17 cellular contexts compared by ENCODE assay signal in the genomic region with DNA sequence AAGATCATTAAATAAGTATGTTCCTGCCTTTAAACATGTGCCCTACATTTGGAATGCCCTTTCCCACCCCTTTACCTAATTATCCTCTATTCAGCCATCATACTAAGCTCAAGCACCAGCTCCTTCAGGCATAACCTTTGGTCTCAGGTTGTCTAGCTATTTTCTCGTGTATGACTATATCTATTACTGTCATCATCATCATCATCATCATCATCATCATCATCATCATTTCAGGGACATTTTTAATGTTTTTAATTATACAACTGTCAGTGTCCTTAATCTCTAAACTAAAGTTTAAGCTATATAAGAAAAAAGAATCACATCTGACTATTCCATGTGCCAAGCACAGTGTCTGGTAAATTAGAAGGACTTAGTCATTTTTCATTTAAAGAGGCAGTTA.
DNase-seq lines count a peak whose midpoint lies in the region; ATAC-seq and TF ChIP-seq lines count a peak whose summit lies in the region.
"Had no signal": no experiment of that assay in that cellular context is flagged by ENCODE, and none has a peak within 500 bp of the region (broad histone marks: within the 10 kb centered on the region; RNA-seq: fewer than 3 reads in every experiment).

No MANE protein-coding gene starts in this region.

- H3K9me3 Mint-ChIP-seq in activated naive CD4-positive, alpha-beta T cell treated with anti-CD3 and anti-CD28 coated beads, Interleukin-2, amount 50 U/mL, for 24 hours = no peaks in the 10 kb centered on the region
- H3K9me3 Mint-ChIP-seq: CD14-positive monocyte had no signal

- no peaks in the 10 kb centered on the region for H3K4me1 Mint-ChIP-seq in activated naive CD4-positive, alpha-beta T cell treated with anti-CD3 and anti-CD28 coated beads, Interleukin-2, amount 50 U/mL, for 24 hours
- H3K4me1 Mint-ChIP-seq: CD14-positive monocyte; CD8-positive, alpha-beta memory T cell had no signal

- no peak for DNase-seq in activated naive CD4-positive, alpha-beta T cell treated with anti-CD3 and anti-CD28 coated beads, Interleukin-2, amount 50 U/mL, for 16 hours
- DNase-seq in putamen (ENCODE audit: low spot score) = no peak
- DNase-seq: BE2C; CD4-positive, alpha-beta T cell; CD8-positive, alpha-beta memory T cell; DMS79; GDM1; GOT3 had no signal

- H3K36me3 ChIP-seq in HEK293 (ENCODE audit: control insufficient read depth in 2 of 2, insufficient read depth in 1 of 2, low read length in 2 of 2) = no peaks in the 10 kb centered on the region
- no peaks in the 10 kb centered on the region for H3K36me3 ChIP-seq in skeletal muscle satellite cell (ENCODE audit: insufficient read depth, low read length)
- H3K36me3 ChIP-seq: BE2C; BLaER1 treated with 17β-estradiol and CSF1 and Interleukin-3, amounts not matched to agents 10 nM and 100 nM; HAP-1 had no signal

- CTCF ChIA-PET in HEK293 (lab: Yijun Ruan, JAX) = interaction anchor here (0.6 to 2.3 kb wide), 7 partner anchors 58 to 1438 kb away, joined by 3 to 13 read pairs (median 3); no protein-coding TSS in a partner anchor

- peak overlapping the region; percentile 4 for H3K9ac ChIP-seq in skeletal muscle satellite cell (ENCODE audit: low read depth, low read length)
- H3K9ac ChIP-seq: BLaER1 treated with 17β-estradiol and CSF1 and Interleukin-3, amounts not matched to agents 10 nM and 100 nM had no signal

- POLR2A ChIA-PET in HEK293 (lab: Yijun Ruan, JAX) = no interaction called here

- H3K27me3 ChIP-seq in skeletal muscle satellite cell (ENCODE audit: control insufficient read depth, insufficient read depth, low read length) = no peaks in the 10 kb centered on the region
- H3K27me3 ChIP-seq: BE2C; BLaER1 treated with 17β-estradiol and CSF1 and Interleukin-3, amounts not matched to agents 10 nM and 100 nM had no signal

- H3K4me1 ChIP-seq in HEK293 (ENCODE audit: control insufficient read depth, insufficient read depth, low read length) (no peaks in the 10 kb centered on the region), skeletal muscle satellite cell (ENCODE audit: control insufficient read depth, insufficient read depth, low read length) (peaks cover 14% of the 10 kb centered on the region)
- H3K4me1 ChIP-seq: BE2C; BLaER1 treated with 17β-estradiol and CSF1 and Interleukin-3, amounts not matched to agents 10 nM and 100 nM had no signal

- H3K4me2 ChIP-seq in skeletal muscle satellite cell (ENCODE audit: low read length) = no peak overlapping the region
- H3K4me2 ChIP-seq: BLaER1 treated with 17β-estradiol and CSF1 and Interleukin-3, amounts not matched to agents 10 nM and 100 nM had no signal

- no peaks in the 10 kb centered on the region for H3K36me3 Mint-ChIP-seq in activated naive CD4-positive, alpha-beta T cell treated with anti-CD3 and anti-CD28 coated beads, Interleukin-2, amount 50 U/mL, for 24 hours
- H3K36me3 Mint-ChIP-seq: CD14-positive monocyte; CD8-positive, alpha-beta memory T cell had no signal

- no peak overlapping the region for H3K27ac ChIP-seq in HEK293 (ENCODE audit: extremely low read depth, low read depth, low read length)
- H3K27ac ChIP-seq: 22Rv1; BLaER1 treated with 17β-estradiol and CSF1 and Interleukin-3, amounts not matched to agents 10 nM and 100 nM had no signal

- TF ChIP-seq CTCF in HEK293 (tag by site-specific recombination; IDR thresholded peaks at IDR 0.05) = no peak

- ATAC-seq in GM21786 (IDR thresholded peaks at IDR 0.05; ENCODE audit: unreplicated experiment) = no peak

- H3K4me3 ChIP-seq in HEK293 (ENCODE audit: low read depth, low read length) (no peak overlapping the region), skeletal muscle satellite cell (ENCODE audit: low read length) (no peak overlapping the region)
- H3K4me3 ChIP-seq: BLaER1 treated with 17β-estradiol and CSF1 and Interleukin-3, amounts not matched to agents 10 nM and 100 nM; GM12878; HAP-1 had no signal

- H3K27me3 Mint-ChIP-seq in activated naive CD4-positive, alpha-beta T cell treated with anti-CD3 and anti-CD28 coated beads, Interleukin-2, amount 50 U/mL, for 24 hours = no peaks in the 10 kb centered on the region
- H3K27me3 Mint-ChIP-seq: CD4-positive, alpha-beta T cell; CD8-positive, alpha-beta memory T cell had no signal

- H3K27ac Mint-ChIP-seq in activated naive CD4-positive, alpha-beta T cell treated with anti-CD3 and anti-CD28 coated beads, Interleukin-2, amount 50 U/mL, for 24 hours = peak overlapping the region; percentile 68
- H3K27ac Mint-ChIP-seq: CD14-positive monocyte; CD4-positive, alpha-beta T cell; CD8-positive, alpha-beta memory T cell had no signal

- H3K9me3 ChIP-seq in HEK293 (ENCODE audit: control insufficient read depth, insufficient read depth, low read depth, low read length) (no peaks in the 10 kb centered on the region), skeletal muscle satellite cell (replicated peaks; ENCODE audit: low read length) (no peaks in the 10 kb centered on the region)
- H3K9me3 ChIP-seq: BE2C; BLaER1 treated with 17β-estradiol and CSF1 and Interleukin-3, amounts not matched to agents 10 nM and 100 nM; HAP-1 had no signal

- H3K4me3 Mint-ChIP-seq in activated naive CD4-positive, alpha-beta T cell treated with anti-CD3 and anti-CD28 coated beads, Interleukin-2, amount 50 U/mL, for 24 hours = no peak overlapping the region
- H3K4me3 Mint-ChIP-seq: CD14-positive monocyte; CD4-positive, alpha-beta T cell; CD8-positive, alpha-beta memory T cell had no signal

TF ChIP-seq in HEK293, 187 proteins besides CTCF, POLR2A, EP300 and RAD21:
- TF ChIP-seq WT1 (tag by site-specific recombination; IDR thresholded peaks at IDR 0.05) (no peak), GLIS2 (tag by site-specific recombination; IDR thresholded peaks at IDR 0.05) (no peak)
- TF ChIP-seq, protein P1, sequence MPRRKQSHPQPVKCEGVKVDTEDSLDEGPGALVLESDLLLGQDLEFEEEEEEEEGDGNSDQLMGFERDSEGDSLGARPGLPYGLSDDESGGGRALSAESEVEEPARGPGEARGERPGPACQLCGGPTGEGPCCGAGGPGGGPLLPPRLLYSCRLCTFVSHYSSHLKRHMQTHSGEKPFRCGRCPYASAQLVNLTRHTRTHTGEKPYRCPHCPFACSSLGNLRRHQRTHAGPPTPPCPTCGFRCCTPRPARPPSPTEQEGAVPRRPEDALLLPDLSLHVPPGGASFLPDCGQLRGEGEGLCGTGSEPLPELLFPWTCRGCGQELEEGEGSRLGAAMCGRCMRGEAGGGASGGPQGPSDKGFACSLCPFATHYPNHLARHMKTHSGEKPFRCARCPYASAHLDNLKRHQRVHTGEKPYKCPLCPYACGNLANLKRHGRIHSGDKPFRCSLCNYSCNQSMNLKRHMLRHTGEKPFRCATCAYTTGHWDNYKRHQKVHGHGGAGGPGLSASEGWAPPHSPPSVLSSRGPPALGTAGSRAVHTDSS (tag by site-specific recombination; IDR thresholded peaks at IDR 0.05) = peak; percentile 87
